ENCODE assay signal across 9 cellular contexts in genomic region chr12:121514184-121514742, GRCh38.
DNase-seq lines count a peak whose midpoint lies in the region; ATAC-seq and TF ChIP-seq lines count a peak whose summit lies in the region.
"Had no signal": no experiment of that assay in that cellular context is flagged by ENCODE, and none has a peak within 500 bp of the region (broad histone marks: within the 10 kb centered on the region; RNA-seq: fewer than 3 reads in every experiment).

No MANE protein-coding gene starts in this region.

- ATAC-seq in CD8-positive, alpha-beta T cell = peak; percentile 60
- ATAC-seq in GM19372 (IDR thresholded peaks at IDR 0.05; ENCODE audit: low read depth, unreplicated experiment) = peak; percentile 47
- ATAC-seq in HG03108 (IDR thresholded peaks at IDR 0.05; ENCODE audit: unreplicated experiment) = peak; percentile 38

- H3K9me3 Mint-ChIP-seq in CD8-positive, alpha-beta T cell = no peaks in the 10 kb centered on the region
- H3K9me3 Mint-ChIP-seq in brain = peaks cover 0 to 2% (median 0%) of the 10 kb centered on the region in 5 experiments

- H3K27ac Mint-ChIP-seq in CD8-positive, alpha-beta T cell = peak overlapping the region; percentile 90
- H3K27ac Mint-ChIP-seq in brain = peak overlapping the region in 3 of 5 experiments; percentile 11 to 76 (median 50)

- H3K4me1 Mint-ChIP-seq in CD8-positive, alpha-beta T cell (ENCODE audit: low read depth) = peaks cover 11% of the 10 kb centered on the region
- peaks cover 4% of the 10 kb centered on the region for H3K4me1 Mint-ChIP-seq in brain

- DNase-seq in CD8-positive, alpha-beta T cell = peak in 1 of 7 experiments; percentile 35
- DNase-seq in C1 segment of cervical spinal cord (lab: John Stamatoyannopoulos, UW) (no peak), NCI-H524 treated with DMSO at 0.1 percent for 48 hours (lab: John Stamatoyannopoulos, UW) (no peak)
- DNase-seq in stimulated activated CD4-positive, alpha-beta T cell treated with anti-CD3 and anti-CD28 coated beads, Interleukin-12 subunit alpha, Interleukin-12 subunit beta, amount 100 ng/mL, for 4 hours = no peak
- no peak for DNase-seq in stimulated activated CD4-positive, alpha-beta T cell treated with anti-CD3 and anti-CD28 coated beads, Interleukin-2, amount 100 ng/mL, for 24 hours
- DNase-seq: GF-D8 had no signal

- H3K27me3 Mint-ChIP-seq in CD8-positive, alpha-beta T cell (ENCODE audit: low read depth) = no peaks in the 10 kb centered on the region
- H3K27me3 Mint-ChIP-seq in brain = no peaks in the 10 kb centered on the region

- intact Hi-C loops in CD8-positive, alpha-beta T cell (cut with DNase I, micrococcal nuclease) = no loop called here

- TF ChIP-seq CTCF in CD8-positive, alpha-beta T cell (IDR thresholded peaks at IDR 0.05) = no peak
- TF ChIP-seq CTCF in brain (conservative IDR thresholded peaks at IDR 0.05) = no peak

- H3K36me3 Mint-ChIP-seq in CD8-positive, alpha-beta T cell = peaks cover 54% of the 10 kb centered on the region
- H3K36me3 Mint-ChIP-seq in brain = peaks cover 29% of the 10 kb centered on the region

- H3K27me3 ChIP-seq in CD8-positive, alpha-beta T cell (ENCODE audit: insufficient read depth, low read length) = no peaks in the 10 kb centered on the region

- H3K36me3 ChIP-seq in CD8-positive, alpha-beta T cell (ENCODE audit: insufficient read depth, low read length) = peaks cover 16% of the 10 kb centered on the region

- POLR2A ChIA-PET in CD8-positive, alpha-beta T cell (lab: Charles Lee) = no interaction called here

- H3K27ac ChIP-seq in CD8-positive, alpha-beta T cell (ENCODE audit: low read depth, low read length) = peak overlapping the region; percentile 26

- no peak overlapping the region for H3K4me3 Mint-ChIP-seq in CD8-positive, alpha-beta T cell
- no peak overlapping the region for H3K4me3 Mint-ChIP-seq in brain

- peaks cover 11% of the 10 kb centered on the region for H3K4me1 ChIP-seq in CD8-positive, alpha-beta T cell (ENCODE audit: insufficient read depth, low read length)

- no peak overlapping the region for H3K4me3 ChIP-seq in CD8-positive, alpha-beta T cell (ENCODE audit: low read depth, low read length)

- no peaks in the 10 kb centered on the region for H3K9me3 ChIP-seq in CD8-positive, alpha-beta T cell (ENCODE audit: low read length)

- CTCF ChIA-PET in CD8-positive, alpha-beta T cell (lab: Charles Lee) = interaction anchor here (0.9 kb wide), 1 partner anchor 56 kb away, joined by 4 read pairs; no protein-coding TSS in a partner anchor
